Comparison of ENCODE assay signal across 8 cellular contexts in genomic region chr11:65274734-65275682, GRCh38. TPM values are rescaled to one million over a fixed set of nuclear protein-coding genes. Genes with fewer than 3 reads are reported as not detected.
DNase-seq lines count a peak whose midpoint lies in the region; ATAC-seq, FAIRE-seq and TF ChIP-seq lines count a peak whose summit lies in the region.

No MANE protein-coding gene starts in this region.

- peaks cover 38% of the 10 kb centered on the region for H3K36me3 Mint-ChIP-seq in activated naive CD4-positive, alpha-beta T cell treated with anti-CD3 and anti-CD28 coated beads for 36 hours (ENCODE audit: low read depth)
- H3K36me3 Mint-ChIP-seq in T-cell (peaks cover 37% of the 10 kb centered on the region), memory B cell (peaks cover 12% of the 10 kb centered on the region)

- no peaks in the 10 kb centered on the region for H3K9me3 Mint-ChIP-seq in activated naive CD4-positive, alpha-beta T cell treated with anti-CD3 and anti-CD28 coated beads for 36 hours
- H3K9me3 Mint-ChIP-seq in T-cell (no peaks in the 10 kb centered on the region), memory B cell (no peaks in the 10 kb centered on the region)

- CTCF ChIA-PET in activated naive CD4-positive, alpha-beta T cell treated with anti-CD3 and anti-CD28 coated beads for 36 hours (lab: Charles Lee) = interaction anchor here (0.6 to 4.0 kb wide), 13 partner anchors 9 to 1046 kb away, joined by 3 to 34 read pairs (median 3); partner anchors contain the start of genes CDC42EP2 and DPF2
- CTCF ChIA-PET in T-cell (lab: Charles Lee) = interaction anchor here (0.6 to 2.3 kb wide), 14 partner anchors 9 to 1395 kb away, joined by 3 to 15 read pairs (median 5); no protein-coding TSS in a partner anchor
- CTCF ChIA-PET in endothelial cell of umbilical vein (lab: Charles Lee) = interaction anchor here (0.6 to 12.3 kb wide), 31 partner anchors 9 to 1266 kb away, joined by 3 to 625 read pairs (median 6); partner anchors contain the start of genes CDC42EP2, DPF2, POLA2 and TIGD3

- POLR2A ChIA-PET in T-cell (lab: Charles Lee) (interaction anchor here in 1 of 2 donors (0.6 to 0.8 kb wide), 4 partner anchors 9 to 225 kb away, joined by 3 to 6 read pairs (median 4); no protein-coding TSS in a partner anchor), endothelial cell of umbilical vein (lab: Charles Lee) (interaction anchor here (0.6 to 3.0 kb wide), 14 partner anchors 16 to 1063 kb away, joined by 3 to 65 read pairs (median 4); partner anchors contain the start of genes CDC42EP2 and DPF2)

- H3K27ac Mint-ChIP-seq in activated naive CD4-positive, alpha-beta T cell treated with anti-CD3 and anti-CD28 coated beads for 36 hours = no peak overlapping the region
- H3K27ac Mint-ChIP-seq in T-cell (no peak overlapping the region), memory B cell (no peak overlapping the region)

- H3K27ac ChIP-seq in endothelial cell of umbilical vein (ENCODE audit: insufficient read depth, low read depth, low read length) (peak overlapping the region; percentile 92), upper lobe of right lung (peak overlapping the region; percentile 26)

- peaks cover 3% of the 10 kb centered on the region for H3K79me2 ChIP-seq in endothelial cell of umbilical vein (ENCODE audit: control insufficient read depth, insufficient read depth, low read length)

- no peaks in the 10 kb centered on the region for H4K20me1 ChIP-seq in endothelial cell of umbilical vein (replicated peaks; ENCODE audit: control insufficient read depth, extremely low read depth, insufficient read depth, low read length)

- no peak overlapping the region for H2AFZ ChIP-seq in endothelial cell of umbilical vein (ENCODE audit: low read depth, low read length)

- peak; percentile 60 to 83 for TF ChIP-seq CTCF in endothelial cell of umbilical vein (IDR thresholded peaks at IDR 0.05; ENCODE audit: extremely low read depth in 1 of 2, insufficient read depth in 1 of 2, low read depth in 1 of 2, low read length in 2 of 2)
- peak; percentile 71 for TF ChIP-seq CTCF in upper lobe of right lung (IDR thresholded peaks at IDR 0.05)

- H3K27me3 ChIP-seq in endothelial cell of umbilical vein (ENCODE audit: control insufficient read depth in 2 of 2, insufficient read depth in 2 of 2, low read length in 2 of 2) (no peaks in the 10 kb centered on the region), upper lobe of right lung (no peaks in the 10 kb centered on the region)

- FAIRE-seq in endothelial cell of umbilical vein (lab: Jason Lieb, UNC) = peak; percentile 97

- no peaks in the 10 kb centered on the region for H3K9me1 ChIP-seq in endothelial cell of umbilical vein (replicated peaks; ENCODE audit: control insufficient read depth, extremely low read depth, insufficient read depth, low read length)

- no peaks in the 10 kb centered on the region for H3K27me3 Mint-ChIP-seq in activated naive CD4-positive, alpha-beta T cell treated with anti-CD3 and anti-CD28 coated beads for 36 hours (ENCODE audit: low read depth)
- H3K27me3 Mint-ChIP-seq in T-cell = no peaks in the 10 kb centered on the region
- no peaks in the 10 kb centered on the region for H3K27me3 Mint-ChIP-seq in memory B cell

- peak in 3 of 4 experiments; percentile 48 to 60 (median 50) for ATAC-seq in T-cell (replicated peaks in 1 of 4)
- peak; percentile 66 for ATAC-seq in memory B cell (ENCODE audit: low read depth)
- peak; percentile 95 for ATAC-seq in upper lobe of right lung
- no peak for ATAC-seq in HG03378 (IDR thresholded peaks at IDR 0.05; ENCODE audit: unreplicated experiment)

- intact Hi-C loops in activated naive CD4-positive, alpha-beta T cell treated with anti-CD3 and anti-CD28 coated beads for 36 hours (cut with micrococcal nuclease) = loop anchor here (1.0 to 10.0 kb wide), 4 partner anchors 40 to 237 kb away; partner anchors contain the start of gene DPF2
- intact Hi-C loops in endothelial cell of umbilical vein (cut with micrococcal nuclease) (loop anchor here (1.0 kb wide), 4 partner anchors 15 to 79 kb away; partner anchors contain the start of gene TIGD3), upper lobe of right lung (cut with DNase I) (loop anchor here (5.0 kb wide), 1 partner anchor 52 kb away; no protein-coding TSS in a partner anchor)

- H3K4me3 ChIP-seq in endothelial cell of umbilical vein (replicated peaks in 1 of 3; ENCODE audit: insufficient read depth in 1 of 3, low read depth in 1 of 3, low read length in 3 of 3) (no peak overlapping the region), upper lobe of right lung (no peak overlapping the region)

- peak overlapping the region; percentile 80 for H3K4me2 ChIP-seq in endothelial cell of umbilical vein (ENCODE audit: insufficient read depth, low read length)

- peaks cover 15% of the 10 kb centered on the region for H3K4me1 Mint-ChIP-seq in activated naive CD4-positive, alpha-beta T cell treated with anti-CD3 and anti-CD28 coated beads for 36 hours (ENCODE audit: low read depth)
- peaks cover 5 to 10% (median 9%) of the 10 kb centered on the region in 3 donors for H3K4me1 Mint-ChIP-seq in T-cell
- H3K4me1 Mint-ChIP-seq in memory B cell = no peaks in the 10 kb centered on the region

- peaks cover 39% of the 10 kb centered on the region for H3K4me1 ChIP-seq in endothelial cell of umbilical vein (ENCODE audit: control insufficient read depth, extremely low read depth, insufficient read depth, low read length)
- peaks cover 7% of the 10 kb centered on the region for H3K4me1 ChIP-seq in upper lobe of right lung

- H3K4me3 Mint-ChIP-seq in activated naive CD4-positive, alpha-beta T cell treated with anti-CD3 and anti-CD28 coated beads for 36 hours = no peak overlapping the region
- H3K4me3 Mint-ChIP-seq in T-cell (no peak overlapping the region), memory B cell (no peak overlapping the region)

- no TSS peak for BruUV-seq in endothelial cell of umbilical vein (replicated peaks; lab: Mats Ljungman, UMichigan)

- TF ChIP-seq POLR2A in endothelial cell of umbilical vein (IDR thresholded peaks at IDR 0.05; ENCODE audit: low read depth, low read length) = peak; percentile 48

- no peaks in the 10 kb centered on the region for H3K9me3 ChIP-seq in endothelial cell of umbilical vein (replicated peaks; ENCODE audit: control insufficient read depth, insufficient read depth, low read length)
- H3K9me3 ChIP-seq in upper lobe of right lung = no peaks in the 10 kb centered on the region

- peaks cover 3 to 6% of the 10 kb centered on the region in 2 experiments for H3K36me3 ChIP-seq in endothelial cell of umbilical vein (ENCODE audit: control insufficient read depth in 2 of 2, extremely low read depth in 1 of 2, insufficient read depth in 2 of 2, low read length in 2 of 2)
- H3K36me3 ChIP-seq in upper lobe of right lung = peaks cover 17% of the 10 kb centered on the region

- H3K9ac ChIP-seq in endothelial cell of umbilical vein (replicated peaks; ENCODE audit: extremely low read depth, insufficient read depth, low read length) = peak overlapping the region; percentile 54

- DNase-seq in activated naive CD4-positive, alpha-beta T cell treated with anti-CD3 and anti-CD28 coated beads for 36 hours = peak; percentile 53
- DNase-seq in activated naive CD4-positive, alpha-beta T cell (lab: John Stamatoyannopoulos, UW) = no peak
- DNase-seq in LoVo (ENCODE audit: low spot score) = peak; percentile 72
- DNase-seq in T-cell = peak in 12 of 34 experiments; percentile 3 to 42 (median 14)
- DNase-seq in endothelial cell of umbilical vein (ENCODE audit: low read depth, low spot score) = peak; percentile 97
- DNase-seq in memory B cell (ENCODE audit: low spot score in 2 of 2) = peak in 1 of 2 donors; percentile 18
- peak; percentile 68 for DNase-seq in upper lobe of right lung

- dilution Hi-C loops in endothelial cell of umbilical vein (cut with MboI; ENCODE audit: extremely low pct_ligation_motif_present, low sequenced_read_pairs) = no loop called here

RNA-seq across cellular contexts. Expression of gene POLA2, which starts 13.2 kb away (rescaled TPM):
- 10 to 100 TPM; 65.1 to 67.0 TPM for total RNA-seq in activated naive CD4-positive, alpha-beta T cell treated with anti-CD3 and anti-CD28 coated beads for 36 hours
- total RNA-seq in T-cell (10 to 100 TPM; 15.1 to 24.2 (median 20.4) TPM), endothelial cell of umbilical vein (24.0 and 25.4 TPM in 2 replicates), upper lobe of right lung (9.5 TPM)
- 30.0 and 36.2 TPM in 2 replicates for polyA plus RNA-seq in endothelial cell of umbilical vein
- polyA plus RNA-seq in endothelial cell of umbilical vein (2011; cell fraction: cytosol; rRNA removed) = 25.5 and 28.6 TPM in 2 replicates
- 40.1 and 48.1 TPM in 2 replicates for polyA plus RNA-seq in endothelial cell of umbilical vein (2011; cell fraction: nucleus; rRNA removed)
- polyA plus RNA-seq in endothelial cell of umbilical vein (2012) = 13.7 and 21.1 TPM in 2 replicates
- polyA minus RNA-seq in endothelial cell of umbilical vein = 31.0 and 41.0 TPM in 2 replicates
- 51.4 TPM for polyA minus RNA-seq in endothelial cell of umbilical vein (2011; cell fraction: cytosol; rRNA and poly(A)+ RNA removed)
- polyA minus RNA-seq in endothelial cell of umbilical vein (2011; cell fraction: nucleus; rRNA and poly(A)+ RNA removed) = 19.8 and 37.0 TPM in 2 replicates

RNA-seq across cellular contexts. Expression of gene CDC42EP2, which starts 39.7 kb away (rescaled TPM):
- total RNA-seq in activated naive CD4-positive, alpha-beta T cell treated with anti-CD3 and anti-CD28 coated beads for 36 hours = 1 to 10 TPM in 1 of 2 experiments, under 1 TPM in 1; 0.57 to 1.5 TPM
- total RNA-seq in T-cell (1 to 10 TPM in 2 of 5 donors, under 1 TPM in 3; 0.69 to 2.4 (median 0.79) TPM), endothelial cell of umbilical vein (23.4 and 23.9 TPM in 2 replicates), upper lobe of right lung (27.5 TPM)
- polyA plus RNA-seq in endothelial cell of umbilical vein = 26.4 and 33.3 TPM in 2 replicates
- 12.0 and 17.4 TPM in 2 replicates for polyA plus RNA-seq in endothelial cell of umbilical vein (2011; cell fraction: cytosol; rRNA removed)
- 17.2 and 17.9 TPM in 2 replicates for polyA plus RNA-seq in endothelial cell of umbilical vein (2011; cell fraction: nucleus; rRNA removed)
- polyA plus RNA-seq in endothelial cell of umbilical vein (2012) = 33.6 and 38.1 TPM in 2 replicates
- polyA minus RNA-seq in endothelial cell of umbilical vein = 21.1 and 29.8 TPM in 2 replicates
- 12.0 TPM for polyA minus RNA-seq in endothelial cell of umbilical vein (2011; cell fraction: cytosol; rRNA and poly(A)+ RNA removed)
- 35.3 and 46.4 TPM in 2 replicates for polyA minus RNA-seq in endothelial cell of umbilical vein (2011; cell fraction: nucleus; rRNA and poly(A)+ RNA removed)

RNA-seq across cellular contexts. Expression of gene DPF2, which starts 58.6 kb away (rescaled TPM):
- 10 to 100 TPM; 61.3 to 63.0 TPM for total RNA-seq in activated naive CD4-positive, alpha-beta T cell treated with anti-CD3 and anti-CD28 coated beads for 36 hours
- 10 to 100 TPM; 57.9 to 95.4 (median 91.7) TPM for total RNA-seq in T-cell
- 48.9 and 58.7 TPM in 2 replicates for total RNA-seq in endothelial cell of umbilical vein
- 62.2 and 73.3 TPM in 2 replicates for polyA plus RNA-seq in endothelial cell of umbilical vein
- 45.6 and 53.3 TPM in 2 replicates for polyA plus RNA-seq in endothelial cell of umbilical vein (2011; cell fraction: cytosol; rRNA removed)
- polyA plus RNA-seq in endothelial cell of umbilical vein (2011; cell fraction: nucleus; rRNA removed) = 72.4 and 84.8 TPM in 2 replicates
- polyA plus RNA-seq in endothelial cell of umbilical vein (2012) = 44.0 and 45.5 TPM in 2 replicates
- polyA minus RNA-seq in endothelial cell of umbilical vein = 45.6 and 51.2 TPM in 2 replicates
- 22.1 TPM for polyA minus RNA-seq in endothelial cell of umbilical vein (2011; cell fraction: cytosol; rRNA and poly(A)+ RNA removed)
- 35.2 and 36.0 TPM in 2 replicates for polyA minus RNA-seq in endothelial cell of umbilical vein (2011; cell fraction: nucleus; rRNA and poly(A)+ RNA removed)
- 53.7 TPM for total RNA-seq in upper lobe of right lung

Comparison
In these comparisons a context has a peak if more than half of its experiments do, and no peak if none do; other contexts are left out.
1. DNase-seq: peak in activated naive CD4-positive, alpha-beta T cell treated with anti-CD3 and anti-CD28 coated beads for 36 hours (single experiment), LoVo (single experiment), endothelial cell of umbilical vein (single experiment) and upper lobe of right lung (single experiment); none in activated naive CD4-positive, alpha-beta T cell (0 of 4).